ENCODE assay signal across 8 cellular contexts in the genomic region with DNA sequence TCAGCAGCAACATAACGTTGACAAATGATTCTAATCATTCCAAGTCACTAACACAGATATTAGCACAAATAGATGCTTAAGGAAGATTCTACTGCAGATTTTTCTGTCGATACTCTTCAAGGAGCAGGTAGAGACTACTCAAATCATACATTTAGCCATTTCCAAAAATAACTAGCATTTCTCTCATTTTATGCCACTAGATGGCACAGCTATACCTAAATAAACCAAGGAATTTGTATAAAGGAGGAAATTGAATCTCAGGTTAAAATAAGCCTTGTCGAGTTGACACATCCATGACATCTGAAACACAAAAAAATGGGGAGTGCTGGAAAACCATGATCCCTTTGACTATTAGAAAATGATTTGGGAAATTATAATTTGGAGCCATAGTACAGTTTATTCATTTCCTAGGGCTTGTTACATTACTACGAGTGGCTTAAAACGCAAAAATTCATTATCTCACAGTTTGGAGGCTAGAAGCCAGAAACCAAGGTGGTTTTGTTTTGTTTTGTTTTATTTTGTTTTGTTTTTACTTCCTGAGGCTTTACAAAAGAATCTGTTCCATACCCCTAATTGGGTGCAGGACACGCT. TPM values are rescaled to one million over a fixed set of nuclear protein-coding genes. Genes with fewer than 3 reads are reported as not detected.
DNase-seq lines count a peak whose midpoint lies in the region; ATAC-seq and TF ChIP-seq lines count a peak whose summit lies in the region.

No MANE protein-coding gene starts in this region.

- no peak overlapping the region for H3K27ac ChIP-seq in lower lobe of right lung
- H3K27ac ChIP-seq in effector memory CD4-positive, alpha-beta T cell (ENCODE audit: insufficient read depth, low read length, poor library complexity, severe bottlenecking): no peak overlapping the region

- no peak for TF ChIP-seq POLR2A in GM18505 (IDR thresholded peaks at IDR 0.05; ENCODE audit: borderline replicate concordance, extremely low read depth, insufficient read depth, insufficient read length)

- ATAC-seq in GM18505 (IDR thresholded peaks at IDR 0.05; ENCODE audit: unreplicated experiment) (peak; percentile 57), lower lobe of right lung (peak in 1 of 2 donors; percentile 61), GM18858 (IDR thresholded peaks at IDR 0.05; ENCODE audit: unreplicated experiment) (no peak)

- H3K4me3 ChIP-seq in AG04449 (ENCODE audit: low read depth, low read length) (no peak overlapping the region), lower lobe of right lung (no peak overlapping the region)
- no peak overlapping the region for H3K4me3 ChIP-seq in effector memory CD4-positive, alpha-beta T cell (ENCODE audit: insufficient read depth, low read depth, low read length, poor library complexity, severe bottlenecking)

- DNase-seq in AG04449 (ENCODE audit: low read depth, low spot score) (no peak), NCI-H226 (peak; percentile 7), T47D (ENCODE audit: low read depth in 1 of 2, low spot score in 1 of 2) (peak; percentile 39 to 71), lower lobe of right lung (no peak), NK-92 (lab: John Stamatoyannopoulos, UW; ENCODE audit: unreplicated experiment) (no peak)
- no peak for DNase-seq in effector memory CD4-positive, alpha-beta T cell

- H3K36me3 ChIP-seq in lower lobe of right lung: no peaks in the 10 kb centered on the region
- no peaks in the 10 kb centered on the region for H3K36me3 ChIP-seq in effector memory CD4-positive, alpha-beta T cell (ENCODE audit: control insufficient read depth, insufficient read depth, low read length)

- POLR2A ChIA-PET in AG04449 (lab: Yijun Ruan, JAX): no interaction called here

- no peaks in the 10 kb centered on the region for H3K27me3 ChIP-seq in lower lobe of right lung (ENCODE audit: low read depth)
- H3K27me3 ChIP-seq in effector memory CD4-positive, alpha-beta T cell (replicated peaks; ENCODE audit: control insufficient read depth, insufficient read depth, low read length, poor library complexity, severe bottlenecking): peaks cover 2% of the 10 kb centered on the region

- CTCF ChIA-PET in AG04449 (lab: Yijun Ruan, JAX): interaction anchor here (0.9 to 4.5 kb wide), 10 partner anchors 8 to 358 kb away, joined by 3 to 112 read pairs (median 4); no protein-coding TSS in a partner anchor

- H3K9me3 ChIP-seq in lower lobe of right lung: no peaks in the 10 kb centered on the region
- H3K9me3 ChIP-seq in effector memory CD4-positive, alpha-beta T cell (ENCODE audit: control insufficient read depth, low read length): no peaks in the 10 kb centered on the region

- H3K4me1 ChIP-seq in lower lobe of right lung: no peaks in the 10 kb centered on the region
- no peaks in the 10 kb centered on the region for H3K4me1 ChIP-seq in effector memory CD4-positive, alpha-beta T cell (ENCODE audit: control insufficient read depth, insufficient read depth, low read length, poor library complexity, severe bottlenecking)

- intact Hi-C loops in lower lobe of right lung (cut with DNase I): no loop called here

- in situ Hi-C loops in T47D (cut with HindIII; ENCODE audit: low pct_unique_long_range_greater_than_20kb, low sequenced_read_pairs): no loop called here

- TF ChIP-seq CTCF in AG04449 (IDR thresholded peaks at IDR 0.05; ENCODE audit: insufficient read depth, low read length, missing control alignments) (peak; percentile 30), lower lobe of right lung (IDR thresholded peaks at IDR 0.05) (peak; percentile 41)

RNA-seq across cellular contexts. Expression of a gene that starts 59.5 kb away (rescaled TPM):
- total RNA-seq in lower lobe of right lung: not detected

Comparison
In these comparisons a context has a peak if more than half of its experiments do, and no peak if none do; other contexts are left out.
1. DNase-seq: peak in NCI-H226 (single experiment) and T47D (2 of 2); none in AG04449 (single experiment), lower lobe of right lung (single experiment), NK-92 (single experiment) and effector memory CD4-positive, alpha-beta T cell (0 of 3).